ENCODE assay signal across 9 cellular contexts in genomic region chr9:129990269-129991005, GRCh38. TPM values are rescaled to one million over a fixed set of nuclear protein-coding genes. Genes with fewer than 3 reads are reported as not detected.
DNase-seq lines count a peak whose midpoint lies in the region; ATAC-seq, FAIRE-seq and TF ChIP-seq lines count a peak whose summit lies in the region.
"Had no signal": no experiment of that assay in that cellular context is flagged by ENCODE, and none has a peak within 500 bp of the region (broad histone marks: within the 10 kb centered on the region; RNA-seq: fewer than 3 reads in every experiment).

No MANE protein-coding gene starts in this region.

- H3K9me3 ChIP-seq in breast epithelium, result no peaks in the 10 kb centered on the region

- no peak overlapping the region for H3K27ac ChIP-seq in breast epithelium

- H3K4me3 Mint-ChIP-seq in activated T-helper 17 cell treated with anti-CD3 and anti-CD28 coated beads, Interleukin-2, amount 50 U/mL, for 72 hours, result peak overlapping the region; percentile 80
- peak overlapping the region; percentile 74 for H3K4me3 Mint-ChIP-seq in natural killer cell treated with Interleukin-12 subunit alpha and Interleukin-12 subunit beta and Interleukin-15 and Interleukin-18, amount 100 ng/mL, for 72 hours

- H3K4me1 Mint-ChIP-seq in activated T-helper 17 cell treated with anti-CD3 and anti-CD28 coated beads, Interleukin-2, amount 50 U/mL, for 72 hours, result peaks cover 58% of the 10 kb centered on the region
- peaks cover 47 to 58% of the 10 kb centered on the region in 2 donors for H3K4me1 Mint-ChIP-seq in natural killer cell treated with Interleukin-12 subunit alpha and Interleukin-12 subunit beta and Interleukin-15 and Interleukin-18, amount 100 ng/mL, for 72 hours (ENCODE audit: low read depth in 2 of 2)

- intact Hi-C loops in breast epithelium (cut with DNase I; ENCODE audit: low total_unique reads), result no loop called here

- peaks cover 100% of the 10 kb centered on the region for H3K36me3 Mint-ChIP-seq in activated T-helper 17 cell treated with anti-CD3 and anti-CD28 coated beads, Interleukin-2, amount 50 U/mL, for 72 hours (ENCODE audit: low read depth)
- peaks cover 12% of the 10 kb centered on the region for H3K36me3 Mint-ChIP-seq in natural killer cell treated with Interleukin-12 subunit alpha and Interleukin-12 subunit beta and Interleukin-15 and Interleukin-18, amount 100 ng/mL, for 72 hours

- ATAC-seq in activated T-helper 17 cell treated with anti-CD3 and anti-CD28 coated beads, Interleukin-2, amount 50 U/mL, for 72 hours (replicated peaks), result peak; percentile 21
- ATAC-seq in natural killer cell treated with Interleukin-12 subunit alpha and Interleukin-12 subunit beta and Interleukin-15 and Interleukin-18, amount 100 ng/mL, for 72 hours, result peak in 1 of 2 donors; percentile 43
- ATAC-seq in HG03095 (IDR thresholded peaks at IDR 0.05; ENCODE audit: unreplicated experiment) (no peak), GM18517 (IDR thresholded peaks at IDR 0.05; ENCODE audit: unreplicated experiment) (no peak)

- no peaks in the 10 kb centered on the region for H3K27me3 Mint-ChIP-seq in activated T-helper 17 cell treated with anti-CD3 and anti-CD28 coated beads, Interleukin-2, amount 50 U/mL, for 72 hours
- no peaks in the 10 kb centered on the region for H3K27me3 Mint-ChIP-seq in natural killer cell treated with Interleukin-12 subunit alpha and Interleukin-12 subunit beta and Interleukin-15 and Interleukin-18, amount 100 ng/mL, for 72 hours

- H3K4me1 ChIP-seq in breast epithelium, result peaks cover 0 to 7% of the 10 kb centered on the region in 2 donors

- DNase-seq in GF-D8 (lab: John Stamatoyannopoulos, UW) (peak; percentile 44), NB4 (ENCODE audit: low read depth) (peak; percentile 48), breast epithelium (ENCODE audit: low spot score in 2 of 2) (no peak), D721Med (ENCODE audit: insufficient read length, low spot score) (no peak)
- no peak for DNase-seq in natural killer cell treated with Interleukin-12 subunit alpha and Interleukin-12 subunit beta and Interleukin-15 and Interleukin-18, amount 100 ng/mL, for 72 hours (ENCODE audit: low spot score)

- TF ChIP-seq POLR2A in NB4 (IDR thresholded peaks at IDR 0.05; ENCODE audit: extremely low read depth, insufficient read length) (no peak), breast epithelium (IDR thresholded peaks at IDR 0.05) (no peak)

- no peak for TF ChIP-seq CTCF in NB4 (IDR thresholded peaks at IDR 0.05; ENCODE audit: low read depth, low read length)
- no peak for TF ChIP-seq CTCF in breast epithelium (IDR thresholded peaks at IDR 0.05)
- no peak for TF ChIP-seq CTCF in D721Med (IDR thresholded peaks at IDR 0.05; ENCODE audit: insufficient read depth, missing control alignments)

- H3K27me3 ChIP-seq in breast epithelium, result no peaks in the 10 kb centered on the region

- FAIRE-seq in D721Med (lab: Jason Lieb, UNC), result no peak
- FAIRE-seq: G401.6 had no signal

- peak overlapping the region; percentile 96 for H3K27ac Mint-ChIP-seq in activated T-helper 17 cell treated with anti-CD3 and anti-CD28 coated beads, Interleukin-2, amount 50 U/mL, for 72 hours
- H3K27ac Mint-ChIP-seq in natural killer cell treated with Interleukin-12 subunit alpha and Interleukin-12 subunit beta and Interleukin-15 and Interleukin-18, amount 100 ng/mL, for 72 hours, result peak overlapping the region; percentile 72 to 81

- no peaks in the 10 kb centered on the region for H3K36me3 ChIP-seq in breast epithelium

- H3K4me3 ChIP-seq in NB4 (ENCODE audit: low read depth, low read length) (no peak overlapping the region), breast epithelium (no peak overlapping the region)

- no peaks in the 10 kb centered on the region for H3K9me3 Mint-ChIP-seq in activated T-helper 17 cell treated with anti-CD3 and anti-CD28 coated beads, Interleukin-2, amount 50 U/mL, for 72 hours
- no peaks in the 10 kb centered on the region for H3K9me3 Mint-ChIP-seq in natural killer cell treated with Interleukin-12 subunit alpha and Interleukin-12 subunit beta and Interleukin-15 and Interleukin-18, amount 100 ng/mL, for 72 hours

RNA-seq across cellular contexts. Expression of gene FNBP1, which starts 52.6 kb away (rescaled TPM):
- 100 to 1,000 TPM; 173 to 492 TPM for total RNA-seq in activated T-helper 17 cell treated with anti-CD3 and anti-CD28 coated beads, Interleukin-2, amount 50 U/mL, for 72 hours
- 100 to 1,000 TPM; 124 to 141 TPM for total RNA-seq in natural killer cell treated with Interleukin-12 subunit alpha and Interleukin-12 subunit beta and Interleukin-15 and Interleukin-18, amount 100 ng/mL, for 72 hours
- 10 to 100 TPM; 31.3 to 49.8 (median 41.9) TPM for total RNA-seq in breast epithelium

Comparison
In these comparisons a context has a peak if more than half of its experiments do, and no peak if none do; other contexts are left out.
1. DNase-seq: peak in GF-D8 (single experiment) and NB4 (single experiment); none in natural killer cell treated with Interleukin-12 subunit alpha and Interleukin-12 subunit beta and Interleukin-15 and Interleukin-18, amount 100 ng/mL, for 72 hours (single experiment), breast epithelium (0 of 2) and D721Med (single experiment).